Comparison of ENCODE assay signal across 8 cellular contexts in genomic region chr20:18793625-18794427, GRCh38. TPM values are rescaled to one million over a fixed set of nuclear protein-coding genes. Genes with fewer than 3 reads are reported as not detected.
DNase-seq lines count a peak whose midpoint lies in the region; ATAC-seq and FAIRE-seq lines count a peak whose summit lies in the region.

No MANE protein-coding gene starts in this region.

- no peaks in the 10 kb centered on the region for H3K9me3 ChIP-seq in mesodermal cell (ENCODE audit: control insufficient read depth, low read length)

- H3K36me3 ChIP-seq in mesodermal cell (ENCODE audit: control insufficient read depth, insufficient read depth, low read length), result no peaks in the 10 kb centered on the region

- H3K27ac ChIP-seq in mesodermal cell (ENCODE audit: low read depth, low read length, severe bottlenecking), result peak overlapping the region; percentile 33

- H3K4me3 ChIP-seq in mesodermal cell (ENCODE audit: extremely low read depth, insufficient read depth, low read length, poor library complexity, severe bottlenecking), result peak overlapping the region; percentile 61

- peak; percentile 48 for FAIRE-seq in endometrium (lab: Jason Lieb, UNC)

- H3K4me1 ChIP-seq in mesodermal cell (ENCODE audit: control insufficient read depth, insufficient read depth, low read length, poor library complexity, severe bottlenecking), result no peaks in the 10 kb centered on the region

- WGBS in mesodermal cell (ENCODE audit: insufficient coverage in 2 of 2), 2 experiments, result 5 to 10% methylated on average over 13 to 19 of the region's 29 CpGs

- ATAC-seq in GM19468 (IDR thresholded peaks at IDR 0.05; ENCODE audit: extremely low read depth, unreplicated experiment), result peak; percentile 98

- DNase-seq in COR-L47 (lab: John Stamatoyannopoulos, UW), result peak; percentile 94
- peak; percentile 53 for DNase-seq in HS-5 (ENCODE audit: low read depth)
- DNase-seq in NOMO-1 (lab: John Stamatoyannopoulos, UW; ENCODE audit: unreplicated experiment in 2 of 2), result peak; percentile 83 to 95
- DNase-seq in activated CD8-positive, alpha-beta memory T cell treated with anti-CD3 and anti-CD28 coated beads, Interleukin-2, amount 50 U/mL, for 1 hour (ENCODE audit: extremely low read depth), result peak; percentile 79
- peak; percentile 61 to 76 for DNase-seq in stimulated activated CD8-positive, alpha-beta memory T cell treated with anti-CD3 and anti-CD28 coated beads, Interleukin-15, amount 100 ng/mL, for 4 hours (ENCODE audit: low read depth in 2 of 2)

RNA-seq across cellular contexts. Expression of gene SCP2D1, which starts 19.8 kb away (rescaled TPM):
- polyA plus RNA-seq in mesodermal cell (2013, experiment 1 of 2), result not detected
- not detected for polyA plus RNA-seq in mesodermal cell (2013, experiment 2 of 2)

Comparison
In these comparisons a context has a peak if more than half of its experiments do, and no peak if none do; other contexts are left out.
1. Peak in every context shown above with its lines: DNase-seq, ATAC-seq, H3K4me3 ChIP-seq and H3K27ac ChIP-seq.